Comparison of ENCODE assay signal across 10 cellular contexts in genomic region chr5:76717222-76718083, GRCh38. TPM values are rescaled to one million over a fixed set of nuclear protein-coding genes. Genes with fewer than 3 reads are reported as not detected.
DNase-seq lines count a peak whose midpoint lies in the region; ATAC-seq, FAIRE-seq and TF ChIP-seq lines count a peak whose summit lies in the region.
"Had no signal": no experiment of that assay in that cellular context is flagged by ENCODE, and none has a peak within 500 bp of the region (broad histone marks: within the 10 kb centered on the region; RNA-seq: fewer than 3 reads in every experiment).

No MANE protein-coding gene starts in this region.

- peaks cover 4% of the 10 kb centered on the region for H3K4me1 ChIP-seq in iPS-15b (ENCODE audit: control insufficient read depth, insufficient read depth, low read length)

- H3K36me3 Mint-ChIP-seq in activated CD8-positive, alpha-beta T cell treated with anti-CD3 and anti-CD28 coated beads for 36 hours (ENCODE audit: low read depth): no peaks in the 10 kb centered on the region

- no peak for FAIRE-seq in D721Med (lab: Jason Lieb, UNC)
- FAIRE-seq: A204.1 had no signal

- no peaks in the 10 kb centered on the region for H3K9me3 Mint-ChIP-seq in activated CD8-positive, alpha-beta T cell treated with anti-CD3 and anti-CD28 coated beads for 36 hours

- H3K27me3 Mint-ChIP-seq in activated CD8-positive, alpha-beta T cell treated with anti-CD3 and anti-CD28 coated beads for 36 hours: peaks cover 42% of the 10 kb centered on the region

- POLR2A ChIA-PET in activated CD8-positive, alpha-beta T cell treated with anti-CD3 and anti-CD28 coated beads for 36 hours (lab: Charles Lee): interaction anchor here (0.6 to 1.6 kb wide), 2 partner anchors 22 to 134 kb away, joined by 3 to 4 read pairs; no protein-coding TSS in a partner anchor

- H3K9me3 ChIP-seq in iPS-15b (ENCODE audit: control insufficient read depth, insufficient read depth, low read length): no peaks in the 10 kb centered on the region

- peak; percentile 24 for DNase-seq in NCI-H748 (lab: John Stamatoyannopoulos, UW; ENCODE audit: unreplicated experiment)
- no peak for DNase-seq in NCI-H748 treated with DMSO at 0.1 percent for 48 hours (lab: John Stamatoyannopoulos, UW)
- DNase-seq in activated CD8-positive, alpha-beta T cell treated with anti-CD3 and anti-CD28 coated beads for 36 hours: no peak
- DNase-seq in D721Med (ENCODE audit: insufficient read length, low spot score): no peak
- DNase-seq in D341Med (ENCODE audit: low spot score): no peak
- no peak for DNase-seq in MV-4-11 (lab: John Stamatoyannopoulos, UW)
- DNase-seq: T1000 had no signal

- no peak overlapping the region for H3K27ac Mint-ChIP-seq in activated CD8-positive, alpha-beta T cell treated with anti-CD3 and anti-CD28 coated beads for 36 hours

- CTCF ChIA-PET in activated CD8-positive, alpha-beta T cell treated with anti-CD3 and anti-CD28 coated beads for 36 hours (lab: Charles Lee): interaction anchor here (1.0 to 5.9 kb wide), 4 partner anchors 8 to 116 kb away, joined by 3 to 23 read pairs (median 8); no protein-coding TSS in a partner anchor

- peaks cover 24% of the 10 kb centered on the region for H3K4me1 Mint-ChIP-seq in activated CD8-positive, alpha-beta T cell treated with anti-CD3 and anti-CD28 coated beads for 36 hours (ENCODE audit: low read depth)

- no peak for TF ChIP-seq CTCF in activated CD8-positive, alpha-beta T cell treated with anti-CD3 and anti-CD28 coated beads for 36 hours (IDR thresholded peaks at IDR 0.05)
- TF ChIP-seq CTCF in D721Med (IDR thresholded peaks at IDR 0.05; ENCODE audit: insufficient read depth, missing control alignments): no peak

- H3K4me3 Mint-ChIP-seq in activated CD8-positive, alpha-beta T cell treated with anti-CD3 and anti-CD28 coated beads for 36 hours: peak overlapping the region; percentile 73

- ATAC-seq in activated CD8-positive, alpha-beta T cell treated with anti-CD3 and anti-CD28 coated beads for 36 hours: no peak

- no peaks in the 10 kb centered on the region for H3K36me3 ChIP-seq in iPS-15b (ENCODE audit: control insufficient read depth, insufficient read depth, low read length)

- peak overlapping the region; percentile 89 for H3K4me3 ChIP-seq in iPS-15b (ENCODE audit: low read depth, low read length)
- H3K4me3 ChIP-seq in skin epidermis: peak overlapping the region; percentile 56 to 94 (median 82)

- H3K27me3 ChIP-seq in iPS-15b (ENCODE audit: control insufficient read depth, insufficient read depth, low read length): peaks cover 23% of the 10 kb centered on the region

- H3K27ac ChIP-seq in skin epidermis: peak overlapping the region in 16 of 21 experiments; percentile 16 to 96 (median 88)

- intact Hi-C loops in activated CD8-positive, alpha-beta T cell treated with anti-CD3 and anti-CD28 coated beads for 36 hours (cut with micrococcal nuclease): no loop called here

- H3K9ac ChIP-seq in iPS-15b (ENCODE audit: low read depth, low read length): no peak overlapping the region

RNA-seq across cellular contexts. Expression of gene F2R, which starts 1.5 kb away (rescaled TPM):
- 1 to 10 TPM; 2.5 to 3.5 TPM for total RNA-seq in activated CD8-positive, alpha-beta T cell treated with anti-CD3 and anti-CD28 coated beads for 36 hours
